Comparison of ENCODE assay signal across 9 cellular contexts in the genomic region with DNA sequence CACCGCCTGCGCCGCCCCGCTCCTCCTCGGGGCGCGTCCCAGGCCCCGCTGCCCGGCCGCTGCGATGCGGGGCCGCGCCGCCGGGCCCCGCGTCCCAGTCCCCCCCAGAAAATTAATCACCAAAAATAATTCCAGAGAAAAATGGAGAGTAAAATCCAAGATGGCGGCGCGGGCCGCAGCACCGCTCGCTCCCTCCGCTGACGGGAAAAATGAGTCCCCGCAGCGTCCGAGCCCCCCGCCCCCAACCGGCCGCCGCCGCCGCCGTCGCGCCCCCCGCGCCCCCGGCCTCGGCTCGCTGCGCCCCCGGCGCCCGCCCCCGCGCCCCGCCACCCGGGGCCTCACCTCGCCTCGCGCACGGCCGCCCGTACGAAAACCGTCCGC. TPM values are rescaled to one million over a fixed set of nuclear protein-coding genes. Genes with fewer than 3 reads are reported as not detected.
DNase-seq lines count a peak whose midpoint lies in the region; ATAC-seq, FAIRE-seq and TF ChIP-seq lines count a peak whose summit lies in the region.
"Had no signal": no experiment of that assay in that cellular context is flagged by ENCODE, and none has a peak within 500 bp of the region (broad histone marks: within the 10 kb centered on the region; RNA-seq: fewer than 3 reads in every experiment).

A gene (minus strand): TSS at position 162 of the 381 bp plus-strand sequence. CDS start 23,220 bp downstream, outside the sequence.

- TF ChIP-seq EP300 in K562 (IDR thresholded peaks at IDR 0.05; ENCODE audit: low read length), result no peak

- BruUV-seq in K562 (replicated peaks; lab: Mats Ljungman, UMichigan), result no TSS peak

- intact Hi-C loops in K562 (cut with micrococcal nuclease), result loop anchor here (5.0 kb wide), 1 partner anchor 234 kb away; no protein-coding TSS in a partner anchor

- H3K36me3 ChIP-seq in SJSA1 (peaks cover 4% of the 10 kb centered on the region), K562 (ENCODE audit: control insufficient read depth, insufficient read depth, low read length) (no peaks in the 10 kb centered on the region), small intestine (ENCODE audit: control insufficient read depth in 2 of 2, insufficient read depth in 2 of 2, low read length in 2 of 2) (no peaks in the 10 kb centered on the region)

- no peak for TF ChIP-seq POLR2A in K562 (conservative IDR thresholded peaks at IDR 0.05)

- H3K4me1 ChIP-seq in SJSA1 (replicated peaks) (peaks cover 16% of the 10 kb centered on the region), K562 (replicated peaks in 1 of 2; ENCODE audit: control insufficient read depth in 2 of 2, insufficient read depth in 2 of 2, low read length in 2 of 2) (peaks cover 10 to 36% of the 10 kb centered on the region in 2 experiments; a peak in 4 of 5 replicates), small intestine (ENCODE audit: control insufficient read depth in 2 of 2, insufficient read depth in 1 of 2, low read depth in 1 of 2, low read length in 1 of 2) (peaks cover 5 to 6% of the 10 kb centered on the region in 2 donors)

- peak; percentile 26 for ATAC-seq in HG02870 (IDR thresholded peaks at IDR 0.05; ENCODE audit: unreplicated experiment)
- no peak for ATAC-seq in K562
- no peak for ATAC-seq in HG03025 (IDR thresholded peaks at IDR 0.05; ENCODE audit: low FRiP score, unreplicated experiment)

- CTCF ChIA-PET in K562 (lab: Yijun Ruan, JAX; ENCODE audit: low intra/inter-chr PET ratio), result interaction anchor here (0.7 to 1.4 kb wide), 2 partner anchors 10 to 58 kb away, joined by 3 to 4 read pairs; no protein-coding TSS in a partner anchor

- no peak for TF ChIP-seq RAD21 in K562 (CRISPR knock-in tag; conservative IDR thresholded peaks at IDR 0.05 in 1 of 2, IDR thresholded peaks at IDR 0.05 in 1 of 2)

- H3K4me3 ChIP-seq in GM12864 (ENCODE audit: low read depth, low read length) (peak within 1 kb of the TSS; percentile 92), SJSA1 (peak within 1 kb of the TSS; percentile 76), K562 (peak within 1 kb of the TSS; percentile 82), iPS-18c (ENCODE audit: insufficient read depth, low read depth, low read length) (peak within 1 kb of the TSS; percentile 83), small intestine (ENCODE audit: low read depth in 1 of 2, low read length in 2 of 2) (peak within 1 kb of the TSS; percentile 92)

- no peak for TF ChIP-seq CTCF in GM12864 (IDR thresholded peaks at IDR 0.05; ENCODE audit: low read depth, low read length, missing control alignments)
- no peak for TF ChIP-seq CTCF in K562 (IDR thresholded peaks at IDR 0.05 in 2 of 3, conservative IDR thresholded peaks at IDR 0.05 in 1 of 3; ENCODE audit: insufficient read depth in 2 of 3, low read depth in 1 of 3, low read length in 3 of 3)

- H4K20me1 ChIP-seq in K562 (replicated peaks; ENCODE audit: control insufficient read depth, insufficient read depth, low read length), result peaks cover 26% of the 10 kb centered on the region

- H3K27ac ChIP-seq in SJSA1 (peak within 1 kb of the TSS; percentile 91), K562 (ENCODE audit: extremely low read depth, low read depth, low read length) (peak within 1 kb of the TSS; percentile 97), small intestine (ENCODE audit: low read depth in 1 of 2, low read length in 1 of 2) (peak within 1 kb of the TSS; percentile 99)

- H3K9me3 ChIP-seq in SJSA1 (replicated peaks) (no peaks in the 10 kb centered on the region), K562 (replicated peaks; ENCODE audit: control insufficient read depth, insufficient read depth, low read depth, low read length) (no peaks in the 10 kb centered on the region), iPS-18c (ENCODE audit: control insufficient read depth, insufficient read depth, low read length) (no peaks in the 10 kb centered on the region), small intestine (ENCODE audit: control insufficient read depth, low read depth) (no peaks in the 10 kb centered on the region)

- H2AFZ ChIP-seq in K562 (ENCODE audit: low read depth, low read length), result peak within 1 kb of the TSS; percentile 85

- DNase-seq in GM12864 (ENCODE audit: low read depth), result no peak
- DNase-seq in SJSA1 (ENCODE audit: low read depth in 1 of 2, low spot score in 2 of 2), result peak; percentile 37 to 70
- DNase-seq in K562 (ENCODE audit: extremely low read depth in 1 of 4, low spot score in 3 of 4), result peak in 2 of 4 experiments; percentile 53 to 75
- no peak for DNase-seq in small intestine
- DNase-seq in GM19239 (ENCODE audit: insufficient read length, low spot score), result no peak

- no peaks in the 10 kb centered on the region for H3K9me1 ChIP-seq in K562 (ENCODE audit: control insufficient read depth, insufficient read depth, low read length)

- peaks cover 9% of the 10 kb centered on the region; the same call in 1 of the 2 replicates for H3K27me3 ChIP-seq in SJSA1 (replicated peaks)
- peaks cover 10 to 33% of the 10 kb centered on the region in 2 experiments; a peak in 4 of 5 replicates for H3K27me3 ChIP-seq in K562 (ENCODE audit: control insufficient read depth in 2 of 2, insufficient read depth in 2 of 2, low read length in 2 of 2)
- H3K27me3 ChIP-seq in small intestine (ENCODE audit: control insufficient read depth in 2 of 2, insufficient read depth in 2 of 2, low read length in 2 of 2), result no peaks in the 10 kb centered on the region

- FAIRE-seq in K562 (lab: Jason Lieb, UNC) (no peak), small intestine (lab: Jason Lieb, UNC) (no peak), GM19239 (lab: Jason Lieb, UNC) (no peak)
- FAIRE-seq: endometrium had no signal

- peak within 1 kb of the TSS; percentile 90 to 96 for H3K9ac ChIP-seq in K562 (ENCODE audit: insufficient read depth in 1 of 2, low read depth in 2 of 2, low read length in 2 of 2)

- H3K79me2 ChIP-seq in K562 (ENCODE audit: control insufficient read depth, insufficient read depth, low read length), result peaks cover 43% of the 10 kb centered on the region

- in situ Hi-C loops in K562 (cut with MboI), result no loop called here

- POLR2A ChIA-PET in K562 (lab: Yijun Ruan, JAX), result interaction anchor here (0.7 to 1.0 kb wide), 2 partner anchors 9 to 232 kb away, joined by 3 read pairs; no protein-coding TSS in a partner anchor

- WGBS in K562 (ENCODE audit: insufficient coverage, low coverage, missing lambda C conversion rate), result 0% methylated on average over 6 of the region's 60 CpGs
- 1 to 2% (median 1%) methylated on average over 28 to 60 of the region's 60 CpGs for WGBS in small intestine, 3 donors

- H3K4me2 ChIP-seq in K562 (ENCODE audit: insufficient read depth, low read length), result peak within 1 kb of the TSS; percentile 95

TF ChIP-seq in K562, 482 proteins besides CTCF, POLR2A, EP300 and RAD21 (continues in another document):
- peak; percentile 47 for TF ChIP-seq HMGN3 (IDR thresholded peaks at IDR 0.05; ENCODE audit: borderline replicate concordance, extremely low read depth, insufficient read length, low read depth, low read length)
- peak; percentile 63; the same call in 1 of the 2 replicates for TF ChIP-seq CHD2 (IDR thresholded peaks at IDR 0.05; ENCODE audit: low read depth, low read length)
- no peak for TF ChIP-seq ZSCAN29 (IDR thresholded peaks at IDR 0.05)
- no peak for TF ChIP-seq TCF7L2 (IDR thresholded peaks at IDR 0.05; ENCODE audit: low read depth, low read length)
- TF ChIP-seq, protein P1, sequence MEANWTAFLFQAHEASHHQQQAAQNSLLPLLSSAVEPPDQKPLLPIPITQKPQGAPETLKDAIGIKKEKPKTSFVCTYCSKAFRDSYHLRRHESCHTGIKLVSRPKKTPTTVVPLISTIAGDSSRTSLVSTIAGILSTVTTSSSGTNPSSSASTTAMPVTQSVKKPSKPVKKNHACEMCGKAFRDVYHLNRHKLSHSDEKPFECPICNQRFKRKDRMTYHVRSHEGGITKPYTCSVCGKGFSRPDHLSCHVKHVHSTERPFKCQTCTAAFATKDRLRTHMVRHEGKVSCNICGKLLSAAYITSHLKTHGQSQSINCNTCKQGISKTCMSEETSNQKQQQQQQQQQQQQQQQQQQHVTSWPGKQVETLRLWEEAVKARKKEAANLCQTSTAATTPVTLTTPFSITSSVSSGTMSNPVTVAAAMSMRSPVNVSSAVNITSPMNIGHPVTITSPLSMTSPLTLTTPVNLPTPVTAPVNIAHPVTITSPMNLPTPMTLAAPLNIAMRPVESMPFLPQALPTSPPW (CRISPR knock-in tag; IDR thresholded peaks at IDR 0.05), result peak; percentile 57; the same call in 1 of the 2 replicates
- TF ChIP-seq, protein P2, sequence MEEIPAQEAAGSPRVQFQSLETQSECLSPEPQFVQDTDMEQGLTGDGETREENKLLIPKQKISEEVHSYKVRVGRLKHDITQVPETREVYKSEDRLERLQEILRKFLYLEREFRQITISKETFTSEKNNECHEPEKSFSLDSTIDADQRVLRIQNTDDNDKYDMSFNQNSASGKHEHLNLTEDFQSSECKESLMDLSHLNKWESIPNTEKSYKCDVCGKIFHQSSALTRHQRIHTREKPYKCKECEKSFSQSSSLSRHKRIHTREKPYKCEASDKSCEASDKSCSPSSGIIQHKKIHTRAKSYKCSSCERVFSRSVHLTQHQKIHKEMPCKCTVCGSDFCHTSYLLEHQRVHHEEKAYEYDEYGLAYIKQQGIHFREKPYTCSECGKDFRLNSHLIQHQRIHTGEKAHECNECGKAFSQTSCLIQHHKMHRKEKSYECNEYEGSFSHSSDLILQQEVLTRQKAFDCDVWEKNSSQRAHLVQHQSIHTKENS (CRISPR knock-in tag; IDR thresholded peaks at IDR 0.05), result no peak
- TF ChIP-seq ZNF184 (CRISPR knock-in tag; IDR thresholded peaks at IDR 0.05), result no peak
- TF ChIP-seq ESRRB (CRISPR knock-in tag; IDR thresholded peaks at IDR 0.05; ENCODE audit: borderline replicate concordance), result no peak

RNA-seq across cellular contexts. Expression of the gene that starts here (rescaled TPM):
- 57.2 and 58.8 TPM in 2 replicates for total RNA-seq in SJSA1 (2014; rRNA removed; shearing (Covaris generic))
- 25.4 and 66.1 TPM in 2 replicates for total RNA-seq in K562 (2011; cell fraction: chromatin; rRNA removed; ENCODE audit: low replicate concordance)
- 10.5 and 14.7 TPM in 2 replicates for total RNA-seq in K562 (2011; cell fraction: nucleolus; rRNA removed)
- total RNA-seq in K562 (2011; cell fraction: nucleoplasm; rRNA removed), result 19.0 and 28.4 TPM in 2 replicates
- 15.5 and 20.8 TPM in 2 replicates for total RNA-seq in K562 (2014; rRNA removed)
- 24.6 and 29.4 TPM in 2 replicates for total RNA-seq in K562 (2014; rRNA removed; fragmentation: Illumina TruSeq; extraction: Trizol)
- total RNA-seq in K562 (2015; rRNA removed; fragmentation: Illumina TruSeq; extraction: Trizol), result 21.3 and 22.0 TPM in 2 replicates
- 22.7 and 24.7 TPM in 2 replicates for total RNA-seq in K562 (2021)
- polyA plus RNA-seq in K562 (2011; rRNA removed), result 18.9 and 20.9 TPM in 2 replicates
- 4.5 and 9.3 TPM in 2 replicates for polyA plus RNA-seq in K562 (2011; cell fraction: cytosol; rRNA removed)
- 13.0 and 16.5 TPM in 2 replicates for polyA plus RNA-seq in K562 (2011; cell fraction: nucleus; rRNA removed)
- 18.2 and 21.9 TPM in 2 replicates for polyA plus RNA-seq in K562 (2012)
- 27.3 and 29.2 TPM in 2 replicates for polyA plus RNA-seq in K562 (2014; fragmentation: Illumina TruSeq; extraction: Trizol)
- 1 to 10 TPM; 7.3 to 7.4 TPM for polyA plus RNA-seq in K562 (2014; fragmentation: Nextera tagmentation; extraction: Ambion mirVana)
- polyA plus RNA-seq in K562 (2014; rRNA removed), result 16.3 and 20.4 TPM in 2 replicates
- polyA minus RNA-seq in K562 (2011; rRNA and poly(A)+ RNA removed), result 31.7 and 36.9 TPM in 2 replicates
- 9.8 and 10.7 TPM in 2 replicates for polyA minus RNA-seq in K562 (2011; cell fraction: cytosol; rRNA and poly(A)+ RNA removed)
- polyA minus RNA-seq in K562 (2011; cell fraction: nucleus; rRNA and poly(A)+ RNA removed), result 10.1 and 14.9 TPM in 2 replicates
- polyA plus RNA-seq in small intestine, result 10 to 100 TPM; 17.3 to 33.5 (median 26.5) TPM

Comparison
In these comparisons a context has a peak if more than half of its experiments do, and no peak if none do; other contexts are left out.
1. DNase-seq: peak in SJSA1 (2 of 2); none in GM12864 (single experiment), small intestine (single experiment) and GM19239 (single experiment).
2. Peak in every context shown above with its lines, with median percentiles within 50 percentile points of each other: H3K4me3 ChIP-seq and H3K27ac ChIP-seq.